In the genomic region with DNA sequence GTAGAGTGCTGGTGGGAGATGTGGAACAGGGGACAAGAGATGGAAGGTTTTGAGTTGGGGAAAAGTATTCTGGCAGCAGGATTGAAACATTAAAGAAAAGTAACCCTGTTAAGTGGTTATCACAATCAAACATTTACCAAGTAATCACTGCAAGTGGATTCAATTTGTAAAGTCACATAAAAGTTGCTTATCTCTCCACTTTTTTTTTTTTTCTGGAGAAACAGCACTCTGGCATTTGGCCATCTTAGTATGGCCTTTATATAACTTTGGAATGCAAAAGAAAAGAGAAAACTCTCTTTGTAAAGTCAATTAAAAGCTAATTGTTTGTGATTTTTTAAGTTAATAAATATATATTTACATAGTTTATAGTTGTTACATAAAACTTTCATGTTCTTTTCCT, we compare ENCODE assay signal across 16 cellular contexts.
DNase-seq lines count a peak whose midpoint lies in the region; ATAC-seq and TF ChIP-seq lines count a peak whose summit lies in the region.
"Had no signal": no experiment of that assay in that cellular context is flagged by ENCODE, and none has a peak within 500 bp of the region (broad histone marks: within the 10 kb centered on the region; RNA-seq: fewer than 3 reads in every experiment).

No MANE protein-coding gene starts in this region.

- no peak overlapping the region for H3K4me3 ChIP-seq in mesenchymal stem cell (ENCODE audit: insufficient read depth in 1 of 2, low read depth in 1 of 2, low read length in 2 of 2)

- H3K27me3 Mint-ChIP-seq in activated CD4-positive, alpha-beta T cell treated with anti-CD3 and anti-CD28 coated beads for 36 hours = no peaks in the 10 kb centered on the region
- H3K27me3 Mint-ChIP-seq in nephron progenitor cell (ENCODE audit: low read depth, poor library complexity) = peaks cover 5% of the 10 kb centered on the region

- CTCF ChIA-PET in activated CD4-positive, alpha-beta T cell treated with anti-CD3 and anti-CD28 coated beads for 36 hours (lab: Charles Lee) = no interaction called here

- no peak overlapping the region for H2AFZ ChIP-seq in mesenchymal stem cell (ENCODE audit: low read depth, low read length)

- H3K9ac ChIP-seq in mesenchymal stem cell (ENCODE audit: low read length) = no peak overlapping the region

- intact Hi-C loops in activated CD4-positive, alpha-beta T cell treated with anti-CD3 and anti-CD28 coated beads for 36 hours (cut with DNase I, micrococcal nuclease) = no loop called here

- H3K14ac ChIP-seq in mesenchymal stem cell (ENCODE audit: low read length in 2 of 2) = no peak overlapping the region

- no peak overlapping the region for H4K8ac ChIP-seq in mesenchymal stem cell (ENCODE audit: low read length)

- H3K9me3 Mint-ChIP-seq in activated CD4-positive, alpha-beta T cell treated with anti-CD3 and anti-CD28 coated beads for 36 hours (ENCODE audit: low read depth) = no peaks in the 10 kb centered on the region
- no peaks in the 10 kb centered on the region for H3K9me3 Mint-ChIP-seq in nephron progenitor cell

- no peak overlapping the region for H2BK15ac ChIP-seq in mesenchymal stem cell (ENCODE audit: low read depth, poor library complexity, severe bottlenecking)

- no peak for DNase-seq in activated CD4-positive, alpha-beta T cell treated with anti-CD3 and anti-CD28 coated beads for 36 hours
- no peak for DNase-seq in activated CD4-positive, alpha-beta T cell treated with anti-CD3 and anti-CD28 coated beads, Interleukin-2, amount 50 U/mL, for 1 hour
- DNase-seq in mesenchymal stem cell (no peak), nephron progenitor cell (no peak), NCI-H1436 (lab: John Stamatoyannopoulos, UW) (no peak), NAMALWA (ENCODE audit: low spot score) (no peak), caudate nucleus (lab: John Stamatoyannopoulos, UW) (no peak)
- DNase-seq: BE2C, GF-D8, NCI-H1092, NCI-H1694 treated with DMSO at 0.1 percent for 48 hours, NCI-H226, NCI-H526 had no signal

- H3K4ac ChIP-seq in mesenchymal stem cell (ENCODE audit: low read depth in 1 of 2, low read length in 2 of 2) = no peak overlapping the region

- H3K18ac ChIP-seq in mesenchymal stem cell (ENCODE audit: low read depth in 1 of 2, low read length in 2 of 2) = peak overlapping the region in 1 of 2 experiments; percentile 79

- H3K27ac Mint-ChIP-seq in activated CD4-positive, alpha-beta T cell treated with anti-CD3 and anti-CD28 coated beads for 36 hours = peak overlapping the region; percentile 21
- no peak overlapping the region for H3K27ac Mint-ChIP-seq in nephron progenitor cell

- H3K4me1 Mint-ChIP-seq in activated CD4-positive, alpha-beta T cell treated with anti-CD3 and anti-CD28 coated beads for 36 hours = peaks cover 22% of the 10 kb centered on the region
- H3K4me1 Mint-ChIP-seq in nephron progenitor cell = peaks cover 36% of the 10 kb centered on the region

- no peak for ATAC-seq in activated CD4-positive, alpha-beta T cell treated with anti-CD3 and anti-CD28 coated beads for 36 hours
- ATAC-seq in SK-N-SH treated with all-trans-retinoic acid at 6 μM for 48 hours = no peak

- H3K4me2 ChIP-seq in mesenchymal stem cell (ENCODE audit: low read length, poor library complexity, severe bottlenecking) = no peak overlapping the region

- H3K23ac ChIP-seq in mesenchymal stem cell (ENCODE audit: low read length in 2 of 2) = no peak overlapping the region

- no peaks in the 10 kb centered on the region for H3K36me3 ChIP-seq in mesenchymal stem cell (ENCODE audit: control insufficient read depth in 1 of 2, insufficient read depth in 2 of 2, low read depth in 1 of 2, low read length in 2 of 2)
- H3K36me3 ChIP-seq: BE2C had no signal

- no peak overlapping the region for H2BK5ac ChIP-seq in mesenchymal stem cell (ENCODE audit: low read depth, low read length, poor library complexity, severe bottlenecking)

- no peak overlapping the region for H2AK5ac ChIP-seq in mesenchymal stem cell (ENCODE audit: low read length, severe bottlenecking)

- no peak overlapping the region for H3K4me3 Mint-ChIP-seq in activated CD4-positive, alpha-beta T cell treated with anti-CD3 and anti-CD28 coated beads for 36 hours
- H3K4me3 Mint-ChIP-seq in nephron progenitor cell = no peak overlapping the region

- no peaks in the 10 kb centered on the region for H3K79me1 ChIP-seq in mesenchymal stem cell (replicated peaks; ENCODE audit: low read length, poor library complexity, severe bottlenecking)

- H3K36me3 Mint-ChIP-seq in activated CD4-positive, alpha-beta T cell treated with anti-CD3 and anti-CD28 coated beads for 36 hours (ENCODE audit: low read depth) = no peaks in the 10 kb centered on the region
- H3K36me3 Mint-ChIP-seq in nephron progenitor cell (ENCODE audit: low read depth) = no peaks in the 10 kb centered on the region

- H3K27me3 ChIP-seq in mesenchymal stem cell (ENCODE audit: control insufficient read depth in 1 of 2, insufficient read depth in 1 of 2, low read length in 2 of 2) = no peaks in the 10 kb centered on the region
- H3K27me3 ChIP-seq: BE2C had no signal

- POLR2A ChIA-PET in activated CD4-positive, alpha-beta T cell treated with anti-CD3 and anti-CD28 coated beads for 36 hours (lab: Charles Lee) = no interaction called here

- no peaks in the 10 kb centered on the region for H3K9me3 ChIP-seq in mesenchymal stem cell (ENCODE audit: control insufficient read depth, low read length)
- H3K9me3 ChIP-seq: BE2C had no signal

- H3K4me1 ChIP-seq in mesenchymal stem cell (ENCODE audit: control insufficient read depth, insufficient read depth, low read depth, low read length) = peaks cover 2% of the 10 kb centered on the region

- peak overlapping the region; percentile 51 to 66 for H2BK12ac ChIP-seq in mesenchymal stem cell (ENCODE audit: low read length in 2 of 2)

- TF ChIP-seq CTCF in nephron progenitor cell (IDR thresholded peaks at IDR 0.05) = no peak

- H2BK120ac ChIP-seq in mesenchymal stem cell (ENCODE audit: low read depth, low read length) = peak overlapping the region; percentile 71

- H3K27ac ChIP-seq in mesenchymal stem cell (ENCODE audit: low read length, poor library complexity, severe bottlenecking) = no peak overlapping the region
- no peak overlapping the region for H3K27ac ChIP-seq in caudate nucleus (ENCODE audit: low read depth, low read length)
- H3K27ac ChIP-seq: 22Rv1, RWPE1 had no signal

- H4K91ac ChIP-seq in mesenchymal stem cell (ENCODE audit: low read length) = no peak overlapping the region

TF ChIP-seq in SK-N-SH treated with all-trans-retinoic acid at 6 μM for 48 hours, 23 proteins besides CTCF, POLR2A, EP300 and RAD21:
- TF ChIP-seq CSDC2 (CRISPR knock-in tag; IDR thresholded peaks at IDR 0.05) (peak; percentile 29; the same call in 1 of the 2 replicates), TCF4 (CRISPR knock-in tag; IDR thresholded peaks at IDR 0.05; ENCODE audit: borderline replicate concordance) (no peak), ISL1 (CRISPR knock-in tag; IDR thresholded peaks at IDR 0.05) (peak; percentile 70), PATZ1 (CRISPR knock-in tag; IDR thresholded peaks at IDR 0.05; ENCODE audit: borderline replicate concordance) (no peak), TOX (CRISPR knock-in tag; IDR thresholded peaks at IDR 0.05; ENCODE audit: borderline replicate concordance) (no peak)
